ENCODE assay signal across 26 cellular contexts in the genomic region with DNA sequence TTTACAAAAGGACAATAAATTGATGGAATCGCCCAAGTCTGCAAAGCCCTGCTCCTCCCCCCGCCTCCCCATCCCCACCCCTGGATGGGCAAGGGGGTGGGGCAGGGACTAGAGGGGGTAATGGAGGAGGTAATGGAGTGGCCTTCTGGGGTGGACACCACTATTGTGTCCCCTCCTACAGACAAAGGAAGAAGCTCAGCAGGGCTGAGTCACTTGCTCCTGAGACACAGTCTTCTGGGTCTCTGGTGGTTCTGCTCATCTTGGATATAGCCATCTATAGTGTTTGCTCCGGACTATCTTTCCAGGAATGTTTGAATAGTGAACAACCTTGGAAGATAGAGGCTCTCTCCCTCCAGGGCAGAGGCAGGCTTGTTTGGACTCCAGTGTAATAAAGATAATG.
"Had no signal": no experiment of that assay in that cellular context is flagged by ENCODE, and none has a peak within 500 bp of the region (broad histone marks: within the 10 kb centered on the region; RNA-seq: fewer than 3 reads in every experiment).

No MANE protein-coding gene starts in this region.

- H3K9me3 ChIP-seq: ascending aorta, body of pancreas, Peyer's patch, SJCRH30, SK-N-SH had no signal

- H3K4me1 ChIP-seq: ascending aorta, body of pancreas, Peyer's patch, SJCRH30 had no signal

- H3K36me3 ChIP-seq: ascending aorta, Peyer's patch, SJCRH30, WERI-Rb-1 had no signal

- H3K4me3 Mint-ChIP-seq: activated CD4-positive, alpha-beta memory T cell treated with anti-CD3 and anti-CD28 coated beads, Interleukin-2, amount 10 ng/mL, durations not matched to agents 7 days and 5 days; activated CD4-positive, alpha-beta T cell treated with anti-CD3 and anti-CD28 coated beads for 36 hours; activated naive CD4-positive, alpha-beta T cell treated with anti-CD3 and anti-CD28 coated beads, Interleukin-2, amount 50 U/mL, for 24 hours; activated T-cell treated with anti-CD3 and anti-CD28 coated beads, Interleukin-2, amount 50 U/mL, for 72 hours had no signal

- H3K4me1 Mint-ChIP-seq: activated CD4-positive, alpha-beta memory T cell treated with anti-CD3 and anti-CD28 coated beads, Interleukin-2, amount 10 ng/mL, durations not matched to agents 7 days and 5 days; activated CD4-positive, alpha-beta T cell treated with anti-CD3 and anti-CD28 coated beads for 36 hours; activated naive CD4-positive, alpha-beta T cell treated with anti-CD3 and anti-CD28 coated beads, Interleukin-2, amount 50 U/mL, for 24 hours had no signal

- H3K27ac Mint-ChIP-seq: activated CD4-positive, alpha-beta memory T cell treated with anti-CD3 and anti-CD28 coated beads, Interleukin-2, amount 10 ng/mL, durations not matched to agents 7 days and 5 days; activated CD4-positive, alpha-beta T cell treated with anti-CD3 and anti-CD28 coated beads for 36 hours; activated naive CD4-positive, alpha-beta T cell treated with anti-CD3 and anti-CD28 coated beads, Interleukin-2, amount 50 U/mL, for 24 hours; activated T-cell treated with anti-CD3 and anti-CD28 coated beads, Interleukin-2, amount 50 U/mL, for 72 hours; activated T-helper 2 cell treated with anti-CD3 and anti-CD28 coated beads, Interferon-gamma antibody, Interleukin-2, Interleukin-4, amounts not matched to agents 10 μg/mL and 5 μg/mL and 100 μg/mL, durations not matched to agents 14 hours and 24 hours and 36 hours had no signal

- H3K36me3 Mint-ChIP-seq: activated naive CD4-positive, alpha-beta T cell treated with anti-CD3 and anti-CD28 coated beads, Interleukin-2, amount 50 U/mL, for 24 hours had no signal

- H3K27me3 ChIP-seq: ascending aorta, body of pancreas, Peyer's patch had no signal

- H3K27ac ChIP-seq: ascending aorta, body of pancreas, KMS-11, Peyer's patch, RWPE1, SJCRH30, WERI-Rb-1 had no signal

- H3K27me3 Mint-ChIP-seq: activated CD4-positive, alpha-beta memory T cell treated with anti-CD3 and anti-CD28 coated beads, Interleukin-2, amount 10 ng/mL, durations not matched to agents 7 days and 5 days; activated CD4-positive, alpha-beta T cell treated with anti-CD3 and anti-CD28 coated beads for 36 hours had no signal

- DNase-seq: activated CD4-positive, alpha-beta memory T cell treated with anti-CD3 and anti-CD28 coated beads, Interleukin-2, amount 10 ng/mL, durations not matched to agents 7 days and 5 days; activated CD4-positive, alpha-beta T cell treated with anti-CD3 and anti-CD28 coated beads for 36 hours; activated CD4-positive, alpha-beta T cell treated with anti-CD3 and anti-CD28 coated beads, Interleukin-2, amount 50 U/mL, for 1 hour; activated naive CD4-positive, alpha-beta T cell; activated T-cell treated with anti-CD3 and anti-CD28 coated beads for 4 hours; activated T-cell treated with anti-CD3 and anti-CD28 coated beads, Interleukin-2, amount 50 U/mL, for 72 hours; amniotic stem cell; body of pancreas; central memory CD4-positive, alpha-beta T cell; NCI-H1092; NCI-H1417; NCI-H1694 treated with DMSO at 0.1 percent for 48 hours; NCI-H2029 treated with DMSO at 0.1 percent for 48 hours; NCI-H446; NCI-H524; Right ventricle myocardium superior; SJCRH30; SK-N-SH; T-helper 1 cell; WERI-Rb-1 had no signal

- H3K9me3 Mint-ChIP-seq: activated naive CD4-positive, alpha-beta T cell treated with anti-CD3 and anti-CD28 coated beads, Interleukin-2, amount 50 U/mL, for 24 hours; activated T-cell treated with anti-CD3 and anti-CD28 coated beads, Interleukin-2, amount 50 U/mL, for 72 hours; activated T-helper 2 cell treated with anti-CD3 and anti-CD28 coated beads, Interferon-gamma antibody, Interleukin-2, Interleukin-4, amounts not matched to agents 10 μg/mL and 5 μg/mL and 100 μg/mL, durations not matched to agents 14 hours and 24 hours and 36 hours had no signal

- H3K4me3 ChIP-seq: ascending aorta, body of pancreas, Peyer's patch, SJCRH30 had no signal
